Comparison of ENCODE assay signal across 1 cellular context in the genomic region with DNA sequence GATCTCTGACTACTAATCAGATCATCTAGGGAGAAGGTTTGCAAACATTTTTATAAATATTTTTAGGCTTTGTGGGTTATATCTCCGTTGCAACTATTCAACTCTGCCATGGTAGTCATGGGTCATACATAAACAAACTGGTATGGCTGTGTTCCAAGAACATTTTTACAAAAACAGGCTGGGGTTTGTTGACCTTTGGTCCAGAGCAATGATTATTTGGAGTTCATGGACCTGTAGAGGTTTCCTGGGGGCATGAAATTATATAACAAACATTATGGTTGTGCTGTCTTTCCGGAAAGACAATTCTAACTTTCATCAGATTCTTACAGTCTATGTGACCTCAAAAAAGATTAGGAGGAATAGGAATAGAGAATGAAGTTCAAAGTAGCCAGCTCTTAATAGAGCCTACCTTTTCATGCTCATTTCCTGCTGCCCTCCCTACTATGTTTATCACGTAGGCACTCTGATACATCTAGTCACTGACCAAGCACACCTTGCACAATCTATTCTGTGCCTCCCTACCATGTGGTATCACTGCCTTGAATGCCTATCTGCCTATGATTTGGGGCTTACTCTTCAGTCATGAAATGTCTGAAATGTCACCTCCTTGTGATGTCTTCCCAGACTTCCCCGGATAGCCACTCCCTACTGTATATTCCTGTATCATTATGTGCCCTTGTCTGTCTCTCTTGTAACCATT.
TF ChIP-seq lines count a peak whose summit lies in the region.

No MANE protein-coding gene starts in this region.

TF ChIP-seq in HepG2, 621 proteins besides CTCF, POLR2A, EP300 and RAD21 (continued from another document and continues in another):
- TF ChIP-seq MLXIP (CRISPR knock-in tag; IDR thresholded peaks at IDR 0.05; ENCODE audit: borderline replicate concordance) (no peak), ZBTB20 (CRISPR knock-in tag; IDR thresholded peaks at IDR 0.05; ENCODE audit: borderline replicate concordance, low read depth) (peak; percentile 63; the same call in 1 of the 2 replicates), ZNF17 (CRISPR knock-in tag; IDR thresholded peaks at IDR 0.05) (no peak), RXRB (CRISPR knock-in tag; IDR thresholded peaks at IDR 0.05; ENCODE audit: borderline replicate concordance) (peak; percentile 99), ZKSCAN1 (IDR thresholded peaks at IDR 0.05; ENCODE audit: low read length) (peak; percentile 79; the same call in 1 of the 2 replicates), RARA (CRISPR knock-in tag; IDR thresholded peaks at IDR 0.05) (peak; percentile 99), NCOA2 (CRISPR knock-in tag; IDR thresholded peaks at IDR 0.05) (peak; percentile 97), ZNF713 (CRISPR knock-in tag; IDR thresholded peaks at IDR 0.05) (no peak), ZBTB3 (CRISPR knock-in tag; IDR thresholded peaks at IDR 0.05; ENCODE audit: borderline replicate concordance, low read depth) (peak; percentile 82; the same call in 1 of the 2 replicates), ELF1 (CRISPR knock-in tag; IDR thresholded peaks at IDR 0.05) (peak; percentile 43), ASH2L (IDR thresholded peaks at IDR 0.05; ENCODE audit: insufficient read length, low read depth, low read length) (peak; percentile 100), SMC3 (IDR thresholded peaks at IDR 0.05; ENCODE audit: low read length) (peak; percentile 14), EZH2 (conservative IDR thresholded peaks at IDR 0.05; ENCODE audit: low read depth, low read length) (no peak), RBAK (CRISPR knock-in tag; IDR thresholded peaks at IDR 0.05) (no peak), ZNF460 (CRISPR knock-in tag; IDR thresholded peaks at IDR 0.05; ENCODE audit: borderline replicate concordance) (no peak), ZNF160 (CRISPR knock-in tag; IDR thresholded peaks at IDR 0.05) (no peak), CCDC6 (CRISPR knock-in tag; IDR thresholded peaks at IDR 0.05) (peak; percentile 66), ZNF12 (CRISPR knock-in tag; IDR thresholded peaks at IDR 0.05) (no peak), ZNF710 (CRISPR knock-in tag; IDR thresholded peaks at IDR 0.05; ENCODE audit: borderline replicate concordance) (peak; percentile 97), WIZ (CRISPR knock-in tag; IDR thresholded peaks at IDR 0.05) (no peak; the same call in 1 of the 2 replicates), KAT8 (CRISPR knock-in tag; IDR thresholded peaks at IDR 0.05) (peak; percentile 55; the same call in 1 of the 2 replicates), MTERF4 (CRISPR knock-in tag; IDR thresholded peaks at IDR 0.05) (no peak), KLF6 (CRISPR knock-in tag; IDR thresholded peaks at IDR 0.05) (no peak; the same call in none of the 2 replicates), ZBTB42 (CRISPR knock-in tag; IDR thresholded peaks at IDR 0.05) (no peak), TAF1 (CRISPR knock-in tag; IDR thresholded peaks at IDR 0.05) (no peak), TCF7L2 (IDR thresholded peaks at IDR 0.05; ENCODE audit: low read depth, low read length) (no peak)
- TF ChIP-seq, protein P1, sequence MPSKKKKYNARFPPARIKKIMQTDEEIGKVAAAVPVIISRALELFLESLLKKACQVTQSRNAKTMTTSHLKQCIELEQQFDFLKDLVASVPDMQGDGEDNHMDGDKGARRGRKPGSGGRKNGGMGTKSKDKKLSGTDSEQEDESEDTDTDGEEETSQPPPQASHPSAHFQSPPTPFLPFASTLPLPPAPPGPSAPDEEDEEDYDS (CRISPR knock-in tag; IDR thresholded peaks at IDR 0.05): peak; percentile 68
- TF ChIP-seq, protein P2, sequence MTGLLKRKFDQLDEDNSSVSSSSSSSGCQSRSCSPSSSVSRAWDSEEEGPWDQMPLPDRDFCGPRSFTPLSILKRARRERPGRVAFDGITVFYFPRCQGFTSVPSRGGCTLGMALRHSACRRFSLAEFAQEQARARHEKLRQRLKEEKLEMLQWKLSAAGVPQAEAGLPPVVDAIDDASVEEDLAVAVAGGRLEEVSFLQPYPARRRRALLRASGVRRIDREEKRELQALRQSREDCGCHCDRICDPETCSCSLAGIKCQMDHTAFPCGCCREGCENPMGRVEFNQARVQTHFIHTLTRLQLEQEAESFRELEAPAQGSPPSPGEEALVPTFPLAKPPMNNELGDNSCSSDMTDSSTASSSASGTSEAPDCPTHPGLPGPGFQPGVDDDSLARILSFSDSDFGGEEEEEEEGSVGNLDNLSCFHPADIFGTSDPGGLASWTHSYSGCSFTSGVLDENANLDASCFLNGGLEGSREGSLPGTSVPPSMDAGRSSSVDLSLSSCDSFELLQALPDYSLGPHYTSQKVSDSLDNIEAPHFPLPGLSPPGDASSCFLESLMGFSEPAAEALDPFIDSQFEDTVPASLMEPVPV (CRISPR knock-in tag; IDR thresholded peaks at IDR 0.05): no peak
- TF ChIP-seq, protein P3, sequence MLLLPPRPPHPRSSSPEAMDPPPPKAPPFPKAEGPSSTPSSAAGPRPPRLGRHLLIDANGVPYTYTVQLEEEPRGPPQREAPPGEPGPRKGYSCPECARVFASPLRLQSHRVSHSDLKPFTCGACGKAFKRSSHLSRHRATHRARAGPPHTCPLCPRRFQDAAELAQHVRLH (CRISPR knock-in tag; IDR thresholded peaks at IDR 0.05; ENCODE audit: borderline replicate concordance, low read depth): peak; percentile 61; the same call in 1 of the 2 replicates
- TF ChIP-seq, protein P4, sequence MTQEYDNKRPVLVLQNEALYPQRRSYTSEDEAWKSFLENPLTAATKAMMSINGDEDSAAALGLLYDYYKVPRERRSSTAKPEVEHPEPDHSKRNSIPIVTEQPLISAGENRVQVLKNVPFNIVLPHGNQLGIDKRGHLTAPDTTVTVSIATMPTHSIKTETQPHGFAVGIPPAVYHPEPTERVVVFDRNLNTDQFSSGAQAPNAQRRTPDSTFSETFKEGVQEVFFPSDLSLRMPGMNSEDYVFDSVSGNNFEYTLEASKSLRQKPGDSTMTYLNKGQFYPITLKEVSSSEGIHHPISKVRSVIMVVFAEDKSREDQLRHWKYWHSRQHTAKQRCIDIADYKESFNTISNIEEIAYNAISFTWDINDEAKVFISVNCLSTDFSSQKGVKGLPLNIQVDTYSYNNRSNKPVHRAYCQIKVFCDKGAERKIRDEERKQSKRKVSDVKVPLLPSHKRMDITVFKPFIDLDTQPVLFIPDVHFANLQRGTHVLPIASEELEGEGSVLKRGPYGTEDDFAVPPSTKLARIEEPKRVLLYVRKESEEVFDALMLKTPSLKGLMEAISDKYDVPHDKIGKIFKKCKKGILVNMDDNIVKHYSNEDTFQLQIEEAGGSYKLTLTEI (CRISPR knock-in tag; conservative IDR thresholded peaks at IDR 0.05): no peak
- TF ChIP-seq, protein P5, sequence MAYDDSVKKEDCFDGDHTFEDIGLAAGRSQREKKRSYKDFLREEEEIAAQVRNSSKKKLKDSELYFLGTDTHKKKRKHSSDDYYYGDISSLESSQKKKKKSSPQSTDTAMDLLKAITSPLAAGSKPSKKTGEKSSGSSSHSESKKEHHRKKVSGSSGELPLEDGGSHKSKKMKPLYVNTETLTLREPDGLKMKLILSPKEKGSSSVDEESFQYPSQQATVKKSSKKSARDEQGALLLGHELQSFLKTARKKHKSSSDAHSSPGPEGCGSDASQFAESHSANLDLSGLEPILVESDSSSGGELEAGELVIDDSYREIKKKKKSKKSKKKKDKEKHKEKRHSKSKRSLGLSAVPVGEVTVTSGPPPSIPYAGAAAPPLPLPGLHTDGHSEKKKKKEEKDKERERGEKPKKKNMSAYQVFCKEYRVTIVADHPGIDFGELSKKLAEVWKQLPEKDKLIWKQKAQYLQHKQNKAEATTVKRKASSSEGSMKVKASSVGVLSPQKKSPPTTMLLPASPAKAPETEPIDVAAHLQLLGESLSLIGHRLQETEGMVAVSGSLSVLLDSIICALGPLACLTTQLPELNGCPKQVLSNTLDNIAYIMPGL (CRISPR knock-in tag; IDR thresholded peaks at IDR 0.05; ENCODE audit: borderline replicate concordance in 1 of 2, low read depth in 1 of 2): 0 out of 4 replicates have a peak, but pooled peaks of 1 of the 2 experiments have one; percentile 21
- TF ChIP-seq, protein P6, sequence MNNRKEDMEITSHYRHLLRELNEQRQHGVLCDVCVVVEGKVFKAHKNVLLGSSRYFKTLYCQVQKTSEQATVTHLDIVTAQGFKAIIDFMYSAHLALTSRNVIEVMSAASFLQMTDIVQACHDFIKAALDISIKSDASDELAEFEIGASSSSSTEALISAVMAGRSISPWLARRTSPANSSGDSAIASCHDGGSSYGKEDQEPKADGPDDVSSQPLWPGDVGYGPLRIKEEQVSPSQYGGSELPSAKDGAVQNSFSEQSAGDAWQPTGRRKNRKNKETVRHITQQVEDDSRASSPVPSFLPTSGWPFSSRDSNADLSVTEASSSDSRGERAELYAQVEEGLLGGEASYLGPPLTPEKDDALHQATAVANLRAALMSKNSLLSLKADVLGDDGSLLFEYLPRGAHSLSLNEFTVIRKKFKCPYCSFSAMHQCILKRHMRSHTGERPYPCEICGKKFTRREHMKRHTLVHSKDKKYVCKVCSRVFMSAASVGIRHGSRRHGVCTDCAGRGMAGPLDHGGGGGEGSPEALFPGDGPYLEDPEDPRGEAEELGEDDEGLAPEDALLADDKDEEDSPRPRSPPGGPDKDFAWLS (CRISPR knock-in tag; IDR thresholded peaks at IDR 0.05; ENCODE audit: borderline replicate concordance): no peak
- TF ChIP-seq, protein P7, sequence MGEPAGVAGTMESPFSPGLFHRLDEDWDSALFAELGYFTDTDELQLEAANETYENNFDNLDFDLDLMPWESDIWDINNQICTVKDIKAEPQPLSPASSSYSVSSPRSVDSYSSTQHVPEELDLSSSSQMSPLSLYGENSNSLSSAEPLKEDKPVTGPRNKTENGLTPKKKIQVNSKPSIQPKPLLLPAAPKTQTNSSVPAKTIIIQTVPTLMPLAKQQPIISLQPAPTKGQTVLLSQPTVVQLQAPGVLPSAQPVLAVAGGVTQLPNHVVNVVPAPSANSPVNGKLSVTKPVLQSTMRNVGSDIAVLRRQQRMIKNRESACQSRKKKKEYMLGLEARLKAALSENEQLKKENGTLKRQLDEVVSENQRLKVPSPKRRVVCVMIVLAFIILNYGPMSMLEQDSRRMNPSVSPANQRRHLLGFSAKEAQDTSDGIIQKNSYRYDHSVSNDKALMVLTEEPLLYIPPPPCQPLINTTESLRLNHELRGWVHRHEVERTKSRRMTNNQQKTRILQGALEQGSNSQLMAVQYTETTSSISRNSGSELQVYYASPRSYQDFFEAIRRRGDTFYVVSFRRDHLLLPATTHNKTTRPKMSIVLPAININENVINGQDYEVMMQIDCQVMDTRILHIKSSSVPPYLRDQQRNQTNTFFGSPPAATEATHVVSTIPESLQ (CRISPR knock-in tag; conservative IDR thresholded peaks at IDR 0.05): no peak
- TF ChIP-seq, protein P8, sequence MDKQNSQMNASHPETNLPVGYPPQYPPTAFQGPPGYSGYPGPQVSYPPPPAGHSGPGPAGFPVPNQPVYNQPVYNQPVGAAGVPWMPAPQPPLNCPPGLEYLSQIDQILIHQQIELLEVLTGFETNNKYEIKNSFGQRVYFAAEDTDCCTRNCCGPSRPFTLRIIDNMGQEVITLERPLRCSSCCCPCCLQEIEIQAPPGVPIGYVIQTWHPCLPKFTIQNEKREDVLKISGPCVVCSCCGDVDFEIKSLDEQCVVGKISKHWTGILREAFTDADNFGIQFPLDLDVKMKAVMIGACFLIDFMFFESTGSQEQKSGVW (CRISPR knock-in tag; IDR thresholded peaks at IDR 0.05; ENCODE audit: borderline replicate concordance): no peak; the same call in 1 of the 2 replicates
- TF ChIP-seq, protein P9, sequence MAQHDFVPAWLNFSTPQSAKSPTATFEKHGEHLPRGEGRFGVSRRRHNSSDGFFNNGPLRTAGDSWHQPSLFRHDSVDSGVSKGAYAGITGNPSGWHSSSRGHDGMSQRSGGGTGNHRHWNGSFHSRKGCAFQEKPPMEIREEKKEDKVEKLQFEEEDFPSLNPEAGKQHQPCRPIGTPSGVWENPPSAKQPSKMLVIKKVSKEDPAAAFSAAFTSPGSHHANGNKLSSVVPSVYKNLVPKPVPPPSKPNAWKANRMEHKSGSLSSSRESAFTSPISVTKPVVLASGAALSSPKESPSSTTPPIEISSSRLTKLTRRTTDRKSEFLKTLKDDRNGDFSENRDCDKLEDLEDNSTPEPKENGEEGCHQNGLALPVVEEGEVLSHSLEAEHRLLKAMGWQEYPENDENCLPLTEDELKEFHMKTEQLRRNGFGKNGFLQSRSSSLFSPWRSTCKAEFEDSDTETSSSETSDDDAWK (CRISPR knock-in tag; IDR thresholded peaks at IDR 0.05): no peak
